In the genomic region with DNA sequence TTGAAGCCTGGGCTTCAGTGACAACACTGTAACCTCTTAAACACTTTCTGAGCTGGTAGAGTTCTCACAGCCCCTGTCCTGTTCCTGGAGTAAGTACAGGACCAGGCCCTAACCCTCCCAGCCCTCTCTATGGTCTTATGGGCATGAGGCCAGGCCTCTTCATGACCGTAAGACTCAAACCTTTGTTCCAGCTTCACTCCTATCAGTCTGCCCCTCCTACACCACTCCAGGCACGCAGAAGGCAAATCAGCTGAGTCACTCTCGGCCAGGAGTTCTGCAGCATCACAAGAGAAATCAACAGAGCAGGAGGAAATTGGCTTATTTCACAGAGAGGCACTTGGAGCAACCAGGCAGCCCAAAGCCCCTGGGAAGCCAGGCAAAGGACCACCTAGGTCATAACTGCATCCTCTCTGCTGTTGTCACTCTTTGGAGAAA, we compare ENCODE assay signal across 9 cellular contexts. TPM values are rescaled to one million over a fixed set of nuclear protein-coding genes. Genes with fewer than 3 reads are reported as not detected.
DNase-seq lines count a peak whose midpoint lies in the region; ATAC-seq and TF ChIP-seq lines count a peak whose summit lies in the region.
"Had no signal": no experiment of that assay in that cellular context is flagged by ENCODE, and none has a peak within 500 bp of the region (broad histone marks: within the 10 kb centered on the region; RNA-seq: fewer than 3 reads in every experiment).

No MANE protein-coding gene starts in this region.

- no peak overlapping the region for H3K9ac ChIP-seq in HCT116 (ENCODE audit: low read length)

- ATAC-seq in HCT116 (peak; percentile 66; the same call in 1 of the 2 replicates), GM21381 (IDR thresholded peaks at IDR 0.05; ENCODE audit: unreplicated experiment) (no peak), HG02840 (IDR thresholded peaks at IDR 0.05; ENCODE audit: low FRiP score, unreplicated experiment) (no peak)
- ATAC-seq: T-cell had no signal

- peaks cover 22% of the 10 kb centered on the region for H3K27me3 ChIP-seq in HCT116 (ENCODE audit: insufficient read depth, low read length)

- H3K4me2 ChIP-seq in HCT116 (ENCODE audit: low read length), result peak overlapping the region; percentile 48

- intact Hi-C loops in HCT116 (cut with micrococcal nuclease), result no loop called here

- RAD21 ChIA-PET in HCT116 (lab: Charles Lee; ENCODE audit: low non-redundant PET in 1 of 2, low total read pairs in 2 of 2, uncharacterized antibody in 2 of 2, unreplicated experiment in 2 of 2), result no interaction called here

- H3K9me2 ChIP-seq in HCT116 (ENCODE audit: insufficient read depth), result no peaks in the 10 kb centered on the region

- H3K4me3 ChIP-seq in HCT116 (replicated peaks in 1 of 2; ENCODE audit: low read depth in 1 of 2, low read length in 2 of 2) (no peak overlapping the region), skeletal muscle cell (ENCODE audit: low read depth, low read length) (no peak overlapping the region)

- peak overlapping the region; percentile 44 for H2AFZ ChIP-seq in HCT116 (ENCODE audit: low read depth, low read length, poor library complexity, severe bottlenecking)

- H3K79me2 ChIP-seq in HCT116 (ENCODE audit: insufficient read depth, low read length), result no peaks in the 10 kb centered on the region

- H3K36me3 ChIP-seq in HCT116 (ENCODE audit: control insufficient read depth in 1 of 2, insufficient read depth in 2 of 2, low read length in 2 of 2), result no peaks in the 10 kb centered on the region

- peaks cover 0 to 11% of the 10 kb centered on the region in 2 experiments; a peak in 2 of 4 replicates for H3K4me1 ChIP-seq in HCT116 (ENCODE audit: control insufficient read depth in 1 of 2, insufficient read depth in 2 of 2, low read length in 2 of 2)

- H3K9me3 ChIP-seq in HCT116 (ENCODE audit: control insufficient read depth in 1 of 2, insufficient read depth in 1 of 2, low read depth in 1 of 2, low read length in 2 of 2), result no peaks in the 10 kb centered on the region

- H3K27ac ChIP-seq in HCT116 (ENCODE audit: low read depth, low read length), result no peak overlapping the region

- CTCF ChIA-PET in HCT116 (lab: Charles Lee) (no interaction called here), HEK293T (lab: Yijun Ruan, JAX) (no interaction called here)

- POLR2A ChIA-PET in HCT116 (lab: Charles Lee) (no interaction called here), HEK293T (lab: Yijun Ruan, JAX) (no interaction called here)

- H4K20me1 ChIP-seq in HCT116 (ENCODE audit: insufficient read depth), result no peaks in the 10 kb centered on the region

- no TSS peak for BruUV-seq in HCT116 (replicated peaks; lab: Mats Ljungman, UMichigan)

- no peak for TF ChIP-seq RAD21 in HCT116 (IDR thresholded peaks at IDR 0.05; ENCODE audit: low read depth)

- peak; percentile 6 for DNase-seq in HCT116 (ENCODE audit: low read depth, low spot score)
- DNase-seq in NCI-H526 treated with DMSO at 0.1 percent for 48 hours (lab: John Stamatoyannopoulos, UW), result peak; percentile 76
- DNase-seq in epidermal melanocyte (ENCODE audit: insufficient read length, low spot score), result peak; percentile 26
- DNase-seq in skeletal muscle cell (ENCODE audit: low read depth), result peak; percentile 22
- DNase-seq in HEK293T (ENCODE audit: extremely low spot score), result no peak
- no peak for DNase-seq in cortex of kidney (lab: John Stamatoyannopoulos, UW)
- DNase-seq: T-cell had no signal

- TF ChIP-seq POLR2A in HCT116 (IDR thresholded peaks at IDR 0.05; ENCODE audit: borderline replicate concordance, extremely low read depth, insufficient read depth, insufficient read length), result no peak

- no peak for TF ChIP-seq CTCF in HCT116 (IDR thresholded peaks at IDR 0.05 in 2 of 3, conservative IDR thresholded peaks at IDR 0.05 in 1 of 3; ENCODE audit: borderline replicate concordance in 1 of 3, insufficient read depth in 1 of 3, low read depth in 2 of 3, low read length in 2 of 3)

TF ChIP-seq in HCT116, 20 proteins besides CTCF, POLR2A, EP300 and RAD21:
- TF ChIP-seq YY1 (IDR thresholded peaks at IDR 0.05; ENCODE audit: extremely low read depth, insufficient replicate concordance, low read depth, low read length) (no peak), CBX3 (IDR thresholded peaks at IDR 0.05; ENCODE audit: low read depth) (no peak)

TF ChIP-seq in HEK293T, 16 proteins besides CTCF, POLR2A, EP300 and RAD21:
- TF ChIP-seq ZNF384 (IDR thresholded peaks at IDR 0.05) (no peak), BHLHE40 (IDR thresholded peaks at IDR 0.05; ENCODE audit: borderline replicate concordance) (no peak), SP1 (IDR thresholded peaks at IDR 0.05) (no peak), FOXK2 (IDR thresholded peaks at IDR 0.05) (no peak), HDGF (IDR thresholded peaks at IDR 0.05; ENCODE audit: borderline replicate concordance) (no peak), SUZ12 (IDR thresholded peaks at IDR 0.05) (no peak), ELF4 (IDR thresholded peaks at IDR 0.05) (no peak), FOXA1 (IDR thresholded peaks at IDR 0.05) (no peak), LEF1 (IDR thresholded peaks at IDR 0.05; ENCODE audit: borderline replicate concordance) (no peak), TARDBP (IDR thresholded peaks at IDR 0.05) (no peak), NFRKB (IDR thresholded peaks at IDR 0.05) (no peak), L3MBTL2 (conservative IDR thresholded peaks at IDR 0.05) (no peak)
- TF ChIP-seq, protein P1, sequence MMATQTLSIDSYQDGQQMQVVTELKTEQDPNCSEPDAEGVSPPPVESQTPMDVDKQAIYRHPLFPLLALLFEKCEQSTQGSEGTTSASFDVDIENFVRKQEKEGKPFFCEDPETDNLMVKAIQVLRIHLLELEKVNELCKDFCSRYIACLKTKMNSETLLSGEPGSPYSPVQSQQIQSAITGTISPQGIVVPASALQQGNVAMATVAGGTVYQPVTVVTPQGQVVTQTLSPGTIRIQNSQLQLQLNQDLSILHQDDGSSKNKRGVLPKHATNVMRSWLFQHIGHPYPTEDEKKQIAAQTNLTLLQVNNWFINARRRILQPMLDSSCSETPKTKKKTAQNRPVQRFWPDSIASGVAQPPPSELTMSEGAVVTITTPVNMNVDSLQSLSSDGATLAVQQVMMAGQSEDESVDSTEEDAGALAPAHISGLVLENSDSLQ (IDR thresholded peaks at IDR 0.05), result no peak

RNA-seq across cellular contexts. Expression of gene CHD6, which starts 25.3 kb away (rescaled TPM):
- total RNA-seq in HCT116 (2021; ENCODE audit: unreplicated experiment), result 26.6 TPM
- 6.6 and 6.8 TPM in 2 replicates for polyA plus RNA-seq in HCT116 (2012)

Comparison
In these comparisons a context has a peak if more than half of its experiments do, and no peak if none do; other contexts are left out.
1. DNase-seq: peak in HCT116 (single experiment), NCI-H526 treated with DMSO at 0.1 percent for 48 hours (single experiment), epidermal melanocyte (single experiment) and skeletal muscle cell (single experiment); none in HEK293T (single experiment) and cortex of kidney (single experiment).